ENCODE assay signal across 13 cellular contexts in genomic region chr14:90510208-90510607, GRCh38.
DNase-seq lines count a peak whose midpoint lies in the region; ATAC-seq, FAIRE-seq and TF ChIP-seq lines count a peak whose summit lies in the region.
"Had no signal": no experiment of that assay in that cellular context is flagged by ENCODE, and none has a peak within 500 bp of the region (broad histone marks: within the 10 kb centered on the region; RNA-seq: fewer than 3 reads in every experiment).

No MANE protein-coding gene starts in this region.

- no peaks in the 10 kb centered on the region for H4K20me1 ChIP-seq in K562 (replicated peaks; ENCODE audit: control insufficient read depth, insufficient read depth, low read length)

- H3K9me3 ChIP-seq in K562 (replicated peaks; ENCODE audit: control insufficient read depth, insufficient read depth, low read depth, low read length) (no peaks in the 10 kb centered on the region), BE2C (no peaks in the 10 kb centered on the region)
- H3K9me3 ChIP-seq: psoas muscle had no signal

- ATAC-seq in K562 (no peak), GM21381 (IDR thresholded peaks at IDR 0.05; ENCODE audit: unreplicated experiment) (no peak), HG02610 (IDR thresholded peaks at IDR 0.05; ENCODE audit: unreplicated experiment) (no peak), HG02798 (IDR thresholded peaks at IDR 0.05; ENCODE audit: poor library complexity, unreplicated experiment) (no peak)

- H3K27me3 ChIP-seq in K562 (ENCODE audit: control insufficient read depth in 2 of 2, insufficient read depth in 2 of 2, low read length in 2 of 2) (peaks cover 0 to 17% of the 10 kb centered on the region in 2 experiments; a peak in 2 of 5 replicates), BE2C (no peaks in the 10 kb centered on the region)

- BruUV-seq in K562 (replicated peaks; lab: Mats Ljungman, UMichigan): no TSS peak

- no peaks in the 10 kb centered on the region for H3K79me2 ChIP-seq in K562 (ENCODE audit: control insufficient read depth, insufficient read depth, low read length)

- no peak overlapping the region; a peak in 1 of 4 replicates for H3K9ac ChIP-seq in K562 (ENCODE audit: insufficient read depth in 1 of 2, low read depth in 2 of 2, low read length in 2 of 2)

- in situ Hi-C loops in K562 (cut with MboI): no loop called here

- H3K27ac ChIP-seq in C4-2B (peak overlapping the region; percentile 68), K562 (ENCODE audit: extremely low read depth, low read depth, low read length) (no peak overlapping the region)
- H3K27ac ChIP-seq: psoas muscle had no signal

- no peak overlapping the region for H2AFZ ChIP-seq in K562 (ENCODE audit: low read depth, low read length)

- WGBS in K562 (ENCODE audit: insufficient coverage, low coverage, missing lambda C conversion rate): 7% methylated on average over 9 of the region's 9 CpGs

- TF ChIP-seq CTCF in C4-2B (conservative IDR thresholded peaks at IDR 0.05) (no peak), K562 (IDR thresholded peaks at IDR 0.05 in 2 of 3, conservative IDR thresholded peaks at IDR 0.05 in 1 of 3; ENCODE audit: insufficient read depth in 2 of 3, low read depth in 1 of 3, low read length in 3 of 3) (no peak), BE2C (IDR thresholded peaks at IDR 0.05; ENCODE audit: low read depth, low read length) (no peak)

- no peak overlapping the region for H3K4me2 ChIP-seq in K562 (ENCODE audit: insufficient read depth, low read length)

- FAIRE-seq in K562 (lab: Jason Lieb, UNC): no peak
- FAIRE-seq: endothelial cell of umbilical vein had no signal

- DNase-seq in NCI-H1105 (lab: John Stamatoyannopoulos, UW) (peak; percentile 86), K562 (ENCODE audit: extremely low read depth in 1 of 4, low spot score in 3 of 4) (no peak), left kidney (ENCODE audit: low read depth, low spot score) (peak; percentile 26), BE2C (no peak)
- DNase-seq: AML-193, aorta, NCI-H226, psoas muscle had no signal

- CTCF ChIA-PET in K562 (lab: Yijun Ruan, JAX; ENCODE audit: low intra/inter-chr PET ratio): no interaction called here

- no peak for TF ChIP-seq RAD21 in K562 (CRISPR knock-in tag; conservative IDR thresholded peaks at IDR 0.05 in 1 of 2, IDR thresholded peaks at IDR 0.05 in 1 of 2)

- TF ChIP-seq EP300 in K562 (IDR thresholded peaks at IDR 0.05; ENCODE audit: low read length): no peak

- TF ChIP-seq POLR2A in K562 (conservative IDR thresholded peaks at IDR 0.05): no peak

- intact Hi-C loops in K562 (cut with micrococcal nuclease): no loop called here

- H3K9me1 ChIP-seq in K562 (ENCODE audit: control insufficient read depth, insufficient read depth, low read length): no peaks in the 10 kb centered on the region

- H3K4me1 ChIP-seq in K562 (replicated peaks in 1 of 2; ENCODE audit: control insufficient read depth in 2 of 2, insufficient read depth in 2 of 2, low read length in 2 of 2) (peaks cover 0 to 11% of the 10 kb centered on the region in 2 experiments; a peak in 2 of 5 replicates), BE2C (peaks cover 6% of the 10 kb centered on the region)

- no peaks in the 10 kb centered on the region for H3K36me3 ChIP-seq in K562 (ENCODE audit: control insufficient read depth, insufficient read depth, low read length)
- no peaks in the 10 kb centered on the region for H3K36me3 ChIP-seq in BE2C

- POLR2A ChIA-PET in K562 (lab: Yijun Ruan, JAX): interaction anchor here (0.6 kb wide), 1 partner anchor 21 kb away, joined by 3 read pairs; no protein-coding TSS in a partner anchor

- H3K4me3 ChIP-seq in K562: no peak overlapping the region
- H3K4me3 ChIP-seq in BE2C (ENCODE audit: low read depth, low read length): no peak overlapping the region
- H3K4me3 ChIP-seq: psoas muscle had no signal

TF ChIP-seq in K562, 482 proteins besides CTCF, POLR2A, EP300 and RAD21:
- TF ChIP-seq CTBP1 (IDR thresholded peaks at IDR 0.05; ENCODE audit: borderline replicate concordance) (no peak), BHLHE40 (IDR thresholded peaks at IDR 0.05; ENCODE audit: low read length) (peak; percentile 49)
TF ChIP-seq in K562: peak in this region for 1.

Comparison
In these comparisons a context has a peak if more than half of its experiments do, and no peak if none do; other contexts are left out.
1. DNase-seq: peak in NCI-H1105 (single experiment) and left kidney (single experiment); none in K562 (0 of 4) and BE2C (single experiment).